35 cellular contexts compared by ENCODE assay signal in genomic region chr6:79377047-79377446, GRCh38.
DNase-seq lines count a peak whose midpoint lies in the region; ATAC-seq, FAIRE-seq and TF ChIP-seq lines count a peak whose summit lies in the region.
"Had no signal": no experiment of that assay in that cellular context is flagged by ENCODE, and none has a peak within 500 bp of the region (broad histone marks: within the 10 kb centered on the region; RNA-seq: fewer than 3 reads in every experiment).

No MANE protein-coding gene starts in this region.

- H3F3A ChIP-seq in PC-3 (ENCODE audit: low read length, unreplicated experiment) = peaks cover 5% of the 10 kb centered on the region

- no peak for TF ChIP-seq CTCF in PC-3 (conservative IDR thresholded peaks at IDR 0.05; ENCODE audit: low read depth, low read length)
- TF ChIP-seq CTCF in foreskin keratinocyte (conservative IDR thresholded peaks at IDR 0.05) = no peak

- H3K27me3 ChIP-seq in ACC112 (ENCODE audit: insufficient read depth, low read length) = no peaks in the 10 kb centered on the region
- no peaks in the 10 kb centered on the region for H3K27me3 ChIP-seq in PC-3 (ENCODE audit: low read length)
- no peaks in the 10 kb centered on the region for H3K27me3 ChIP-seq in foreskin keratinocyte
- H3K27me3 ChIP-seq: colonic mucosa, testis, vagina had no signal

- no peak for TF ChIP-seq POLR2A in GM12892 (IDR thresholded peaks at IDR 0.05; ENCODE audit: low read depth, low read length)

- intact Hi-C loops in PC-3 (cut with micrococcal nuclease) = loop anchor here (1.0 kb wide), 1 partner anchor 8 kb away; no protein-coding TSS in a partner anchor

- POLR2A ChIA-PET in PC-3 (lab: Charles Lee; ENCODE audit: unreplicated experiment) = no interaction called here

- no peak for FAIRE-seq in GM12892 (lab: Jason Lieb, UNC)
- FAIRE-seq: GM19239, TTC549 had no signal

- no TSS peak for BruUV-seq in PC-3 (replicated peaks; lab: Mats Ljungman, UMichigan)

- H3K9me2 ChIP-seq in PC-3 (replicated peaks; ENCODE audit: low read length) = no peaks in the 10 kb centered on the region

- H3K27ac ChIP-seq in ACC112 (ENCODE audit: low read depth, low read length) (peak overlapping the region; percentile 94), PC-3 (ENCODE audit: low read length) (peak overlapping the region; percentile 90), foreskin keratinocyte (no peak overlapping the region)
- H3K27ac ChIP-seq: colonic mucosa, SJSA1, testis, vagina had no signal

- no peaks in the 10 kb centered on the region for H4K20me1 ChIP-seq in PC-3 (ENCODE audit: low read length)

- CTCF ChIA-PET in PC-3 (lab: Charles Lee) = interaction anchor here (1.0 kb wide), 1 partner anchor 54 kb away, joined by 4 read pairs; no protein-coding TSS in a partner anchor

- no peaks in the 10 kb centered on the region for H3K79me2 ChIP-seq in ACC112 (ENCODE audit: control insufficient read depth, insufficient read depth, low read length, unreplicated experiment)
- H3K79me2 ChIP-seq in PC-3 (ENCODE audit: low read length) = no peaks in the 10 kb centered on the region

- H3K4me3 ChIP-seq in ACC112 (ENCODE audit: low read depth, low read length) (peak overlapping the region; percentile 51), PC-3 (ENCODE audit: low read length) (no peak overlapping the region)
- H3K4me3 ChIP-seq: colonic mucosa, left ventricle myocardium inferior, SJSA1, testis, vagina had no signal

- H3K36me3 ChIP-seq in ACC112 (ENCODE audit: insufficient read depth, low read length) (no peaks in the 10 kb centered on the region), PC-3 (ENCODE audit: low read depth, low read length) (no peaks in the 10 kb centered on the region)
- H3K36me3 ChIP-seq: colonic mucosa, left ventricle myocardium inferior, SJSA1, vagina had no signal

- H3K4me1 ChIP-seq in ACC112 (ENCODE audit: control insufficient read depth, insufficient read depth, low read length, unreplicated experiment) (peaks cover 33% of the 10 kb centered on the region), PC-3 (ENCODE audit: insufficient read depth, low read length) (peaks cover 32% of the 10 kb centered on the region), foreskin keratinocyte (peaks cover 14% of the 10 kb centered on the region)
- H3K4me1 ChIP-seq: colonic mucosa, SJSA1, testis, vagina had no signal

- ATAC-seq in PC-3 (peak; percentile 69), foreskin keratinocyte (peak; percentile 37), HG03460 (IDR thresholded peaks at IDR 0.05; ENCODE audit: unreplicated experiment) (no peak)
- ATAC-seq: HCT116; Panc1; stimulated activated memory B cell treated with anti-CD40 and anti-IgM and Interleukin-4, amounts not matched to agents 10 μg/mL and 1 μg/mL and 100 μg/mL, for 72 hours; T-cell had no signal

- no peaks in the 10 kb centered on the region for H3K9me3 ChIP-seq in PC-3 (ENCODE audit: low read length)
- H3K9me3 ChIP-seq: Caco-2, colonic mucosa, left ventricle myocardium inferior, SJSA1, testis, vagina had no signal

- peak overlapping the region; percentile 77 for H3K4me2 ChIP-seq in PC-3 (ENCODE audit: low read length)

- DNase-seq in PC-3 (peak; percentile 61), dermis blood vessel endothelial cell (peak; percentile 13), foreskin keratinocyte (peak in 1 of 2 donors; percentile 32), NCI-H1436 treated with DMSO at 0.1 percent for 48 hours (lab: John Stamatoyannopoulos, UW) (no peak), GM12892 (ENCODE audit: insufficient read length) (no peak)
- no peak for DNase-seq in effector CD8-positive, alpha-beta T cell (lab: John Stamatoyannopoulos, UW)
- DNase-seq: activated CD4-positive, alpha-beta memory T cell treated with anti-CD3 and anti-CD28 coated beads, Interleukin-2, amount 10 ng/mL, durations not matched to agents 7 days and 5 days; activated CD4-positive, CD25-positive, alpha-beta regulatory T cell treated with anti-CD3 and anti-CD28 coated beads, Interleukin-2, amount 50 U/mL, for 72 hours; activated effector memory CD4-positive, alpha-beta T cell treated with anti-CD3 and anti-CD28 coated beads, Interleukin-2, amount 50 U/mL, for 16 hours; activated naive CD8-positive, alpha-beta T cell treated with anti-CD3 and anti-CD28 coated beads, Interleukin-2, amount 10 ng/mL, durations not matched to agents 7 days and 5 days; C1 segment of cervical spinal cord; Caco-2; colonic mucosa; endodermal cell; foreskin melanocyte; left ventricle myocardium inferior; MM.1S; naive B cell; NCI-H1436; NCI-H2107; NCI-H524; occipital lobe; retina; stimulated activated CD4-positive, alpha-beta T cell treated with anti-CD3 and anti-CD28 coated beads, Interleukin-2, amount 100 ng/mL, for 48 hours; T-cell; testis had no signal

- no peak overlapping the region for H2AFZ ChIP-seq in ACC112 (ENCODE audit: low read length, unreplicated experiment)
- no peak overlapping the region; the same call in 1 of the 2 replicates for H2AFZ ChIP-seq in PC-3 (ENCODE audit: low read length)

- H3K9ac ChIP-seq in PC-3 (ENCODE audit: low read length) = no peak overlapping the region

Comparison
In these comparisons a context has a peak if more than half of its experiments do, and no peak if none do; other contexts are left out.
1. DNase-seq: peak in PC-3 (single experiment) and dermis blood vessel endothelial cell (single experiment); none in NCI-H1436 treated with DMSO at 0.1 percent for 48 hours (single experiment), effector CD8-positive, alpha-beta T cell (single experiment) and GM12892 (single experiment).